ENCODE assay signal across 26 cellular contexts in the genomic region with DNA sequence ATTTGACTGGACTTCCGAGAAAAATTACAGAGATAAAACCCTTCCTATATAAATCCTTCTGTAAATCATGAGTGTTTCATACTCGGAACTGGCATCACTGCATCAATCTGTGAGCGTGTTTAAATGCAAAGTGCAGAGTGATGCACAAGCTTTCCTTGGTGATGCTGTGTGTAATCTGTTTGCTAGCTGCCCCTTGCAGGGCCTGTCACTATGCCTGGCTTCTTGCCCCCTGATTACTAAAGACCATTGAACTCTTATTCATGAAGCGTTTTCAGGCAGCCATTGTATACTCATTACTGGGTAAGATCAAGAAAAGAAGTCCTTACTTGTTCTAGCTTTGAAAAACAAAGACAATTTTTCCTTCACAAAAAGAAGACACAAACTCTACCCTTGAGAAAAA.
"Had no signal": no experiment of that assay in that cellular context is flagged by ENCODE, and none has a peak within 500 bp of the region (broad histone marks: within the 10 kb centered on the region; RNA-seq: fewer than 3 reads in every experiment).

No MANE protein-coding gene starts in this region.

- H3K27me3 Mint-ChIP-seq: activated CD8-positive, alpha-beta T cell treated with anti-CD3 and anti-CD28 coated beads for 36 hours; central memory CD8-positive, alpha-beta T cell had no signal

- H3K4me3 ChIP-seq: adrenal gland, breast epithelium, SJCRH30 had no signal

- H3K4me1 Mint-ChIP-seq: activated naive CD8-positive, alpha-beta T cell treated with anti-CD3 and anti-CD28 coated beads, Interleukin-2, amount 10 ng/mL, durations not matched to agents 7 days and 5 days; central memory CD8-positive, alpha-beta T cell had no signal

- H3K36me3 Mint-ChIP-seq: activated naive CD8-positive, alpha-beta T cell treated with anti-CD3 and anti-CD28 coated beads, Interleukin-2, amount 10 ng/mL, durations not matched to agents 7 days and 5 days had no signal

- H3K36me3 ChIP-seq: adrenal gland, breast epithelium, SJCRH30 had no signal

- H3K27ac Mint-ChIP-seq: activated CD8-positive, alpha-beta T cell treated with anti-CD3 and anti-CD28 coated beads for 36 hours; activated naive CD8-positive, alpha-beta T cell treated with anti-CD3 and anti-CD28 coated beads, Interleukin-2, amount 10 ng/mL, durations not matched to agents 7 days and 5 days; activated T-cell treated with anti-CD3 and anti-CD28 coated beads, Interleukin-2, amount 50 U/mL, for 72 hours; activated T-helper 2 cell treated with anti-CD3 and anti-CD28 coated beads, Interferon-gamma antibody, Interleukin-2, Interleukin-4, amounts not matched to agents 10 μg/mL and 5 μg/mL and 100 μg/mL, durations not matched to agents 14 hours and 24 hours and 36 hours had no signal

- H3K4me1 ChIP-seq: adrenal gland, breast epithelium, SJCRH30 had no signal

- H3K27ac ChIP-seq: adrenal gland, breast epithelium, RWPE1, SJCRH30, VCaP had no signal

- H3K4me2 ChIP-seq: SK-N-SH had no signal

- H3K9ac ChIP-seq: SK-N-SH had no signal

- H3K9me3 ChIP-seq: adrenal gland, breast epithelium, SJCRH30, SK-N-SH had no signal

- H3K27me3 ChIP-seq: adrenal gland, breast epithelium had no signal

- H3K4me3 Mint-ChIP-seq: activated CD8-positive, alpha-beta T cell treated with anti-CD3 and anti-CD28 coated beads for 36 hours; activated naive CD8-positive, alpha-beta T cell treated with anti-CD3 and anti-CD28 coated beads, Interleukin-2, amount 10 ng/mL, durations not matched to agents 7 days and 5 days; activated T-cell treated with anti-CD3 and anti-CD28 coated beads, Interleukin-2, amount 50 U/mL, for 72 hours; central memory CD8-positive, alpha-beta T cell had no signal

- H3K9me3 Mint-ChIP-seq: activated CD8-positive, alpha-beta T cell treated with anti-CD3 and anti-CD28 coated beads for 36 hours; activated naive CD8-positive, alpha-beta T cell treated with anti-CD3 and anti-CD28 coated beads, Interleukin-2, amount 10 ng/mL, durations not matched to agents 7 days and 5 days; activated T-cell treated with anti-CD3 and anti-CD28 coated beads, Interleukin-2, amount 50 U/mL, for 72 hours; activated T-helper 2 cell treated with anti-CD3 and anti-CD28 coated beads, Interferon-gamma antibody, Interleukin-2, Interleukin-4, amounts not matched to agents 10 μg/mL and 5 μg/mL and 100 μg/mL, durations not matched to agents 14 hours and 24 hours and 36 hours; central memory CD8-positive, alpha-beta T cell had no signal

- ATAC-seq: activated CD8-positive, alpha-beta T cell treated with anti-CD3 and anti-CD28 coated beads for 36 hours; activated T-cell treated with anti-CD3 and anti-CD28 coated beads, Interleukin-2, amount 50 U/mL, for 72 hours; Panc1 had no signal

- DNase-seq: activated CD4-positive, alpha-beta T cell treated with anti-CD3 and anti-CD28 coated beads for 4 hours; activated CD8-positive, alpha-beta memory T cell treated with anti-CD3 and anti-CD28 coated beads, Interleukin-2, amount 50 U/mL, for 4 hours; activated CD8-positive, alpha-beta T cell treated with anti-CD3 and anti-CD28 coated beads for 36 hours; activated gamma-delta T cell treated with Interleukin-2 at 50 U/mL for 16 hours; activated naive CD4-positive, alpha-beta T cell treated with anti-CD3 and anti-CD28 coated beads, Interleukin-2, amount 50 U/mL, for 16 hours; activated naive CD8-positive, alpha-beta T cell treated with anti-CD3 and anti-CD28 coated beads, Interleukin-2, amount 10 ng/mL, durations not matched to agents 7 days and 5 days; activated T-cell treated with anti-CD3 and anti-CD28 coated beads, Interleukin-2, amount 50 U/mL, for 72 hours; adrenal gland; KG1; NCI-H1048; NCI-H1417; NCI-H2029; NCI-H510A treated with DMSO at 0.1 percent for 48 hours; NCI-H69; NK-92 treated with Interleukin-12 subunit alpha and Interleukin-12 subunit beta, amount 100 ng/mL, for 24 hours; OCI-M1; Right ventricle myocardium superior; SJCRH30; SK-N-SH; T-helper 1 cell had no signal
